Comparison of ENCODE assay signal across 8 cellular contexts in genomic region chr1:32900371-32900955, GRCh38. TPM values are rescaled to one million over a fixed set of nuclear protein-coding genes. Genes with fewer than 3 reads are reported as not detected.
DNase-seq lines count a peak whose midpoint lies in the region; ATAC-seq, FAIRE-seq and TF ChIP-seq lines count a peak whose summit lies in the region.

No MANE protein-coding gene starts in this region.

- no peak for FAIRE-seq in H1 (lab: Jason Lieb, UNC)

- H3K4me3 ChIP-seq in ACC112 (ENCODE audit: low read depth, low read length): peak overlapping the region; percentile 98
- H3K4me3 ChIP-seq in H1 (ENCODE audit: extremely low read depth in 1 of 4, insufficient read depth in 2 of 4, low read depth in 3 of 4, low read length in 4 of 4): peak overlapping the region; percentile 36 to 67 (median 42)

- no peak overlapping the region for H2BK120ac ChIP-seq in H1 (replicated peaks; ENCODE audit: low read depth, low read length)

- DNase-seq in NCI-H69 (lab: John Stamatoyannopoulos, UW): peak; percentile 40
- peak in 1 of 2 experiments; percentile 50 for DNase-seq in H1 (ENCODE audit: low read depth in 1 of 2, low spot score in 2 of 2)
- no peak for DNase-seq in naive B cell
- no peak for DNase-seq in posterior vena cava (ENCODE audit: low spot score)
- DNase-seq in activated CD4-positive, alpha-beta T cell treated with anti-CD3 and anti-CD28 coated beads, Interleukin-2, amount 50 U/mL, for 48 hours: no peak

- no peaks in the 10 kb centered on the region for H3K36me3 ChIP-seq in ACC112 (ENCODE audit: insufficient read depth, low read length)
- H3K36me3 ChIP-seq in H1 (ENCODE audit: control insufficient read depth in 2 of 4, insufficient read depth in 4 of 4, low read length in 3 of 4): no peaks in the 10 kb centered on the region

- H3K9ac ChIP-seq in H1 (replicated peaks in 1 of 4; ENCODE audit: extremely low read depth in 1 of 4, low read depth in 3 of 4, low read length in 3 of 4): no peak overlapping the region

- H3K9me3 ChIP-seq in H1 (ENCODE audit: insufficient read depth in 2 of 2, low read depth in 1 of 2, low read length in 1 of 2): no peaks in the 10 kb centered on the region

- H3K27ac ChIP-seq in ACC112 (ENCODE audit: low read depth, low read length) (no peak overlapping the region), H1 (ENCODE audit: low read depth, low read length) (no peak overlapping the region)

- H2BK12ac ChIP-seq in H1 (ENCODE audit: low read depth, low read length): peak overlapping the region; percentile 68; the same call in 1 of the 2 replicates

- peak overlapping the region; percentile 47 to 86 (median 81) for H3K4me3 Mint-ChIP-seq in naive B cell

- no peak overlapping the region for H3K23ac ChIP-seq in H1 (ENCODE audit: insufficient read length)

- H3K4ac ChIP-seq in H1 (replicated peaks; ENCODE audit: insufficient read length, low read depth, low read length): no peak overlapping the region

- H2BK5ac ChIP-seq in H1 (ENCODE audit: low read depth, low read length): no peak overlapping the region

- no peak for ATAC-seq in naive B cell (ENCODE audit: low read depth in 2 of 2)
- no peak for ATAC-seq in GM21528 (IDR thresholded peaks at IDR 0.05; ENCODE audit: low FRiP score, unreplicated experiment)
- ATAC-seq in HG02610 (IDR thresholded peaks at IDR 0.05; ENCODE audit: unreplicated experiment): no peak

- peaks cover 11% of the 10 kb centered on the region; the same call in 1 of the 2 replicates for H3K23me2 ChIP-seq in H1 (ENCODE audit: low read depth, low read length)

- H3K4me2 ChIP-seq in H1 (ENCODE audit: insufficient read depth in 1 of 2, low read depth in 2 of 2, low read length in 2 of 2): peak overlapping the region; percentile 73 to 83

- H3K79me1 ChIP-seq in H1 (ENCODE audit: low read depth, low read length): no peaks in the 10 kb centered on the region

- peak overlapping the region; percentile 72; the same call in 1 of the 2 replicates for H2BK15ac ChIP-seq in H1 (ENCODE audit: low read length)

- H3K9me3 Mint-ChIP-seq in naive B cell: peaks cover 0 to 3% (median 0%) of the 10 kb centered on the region in 7 donors

- H3K27me3 Mint-ChIP-seq in naive B cell: peaks cover 48 to 84% (median 81%) of the 10 kb centered on the region in 3 donors

- no peak overlapping the region for H2BK20ac ChIP-seq in H1 (ENCODE audit: low read length)

- CTCF ChIA-PET in H1 (lab: Charles Lee; ENCODE audit: partially characterized antibody): interaction anchor here (0.9 to 16.6 kb wide), 7 partner anchors 9 to 188 kb away, joined by 3 to 382 read pairs (median 6); partner anchors contain the start of genes FNDC5 and HPCA

- no peak overlapping the region for H4K5ac ChIP-seq in H1 (ENCODE audit: insufficient read length, low read depth, low read length)

- TF ChIP-seq EP300 in H1 (IDR thresholded peaks at IDR 0.05; ENCODE audit: borderline replicate concordance in 1 of 2, low read depth in 2 of 2, low read length in 2 of 2): no peak

- POLR2A ChIA-PET in H1 (lab: Charles Lee; ENCODE audit: partially characterized antibody): interaction anchor here (0.7 to 1.1 kb wide), 2 partner anchors 181 to 500 kb away, joined by 3 read pairs; partner anchors contain the start of gene AZIN2

- intact Hi-C loops in posterior vena cava (cut with DNase I): no loop called here

- no peaks in the 10 kb centered on the region for H3K4me1 ChIP-seq in ACC112 (ENCODE audit: control insufficient read depth, insufficient read depth, low read length, unreplicated experiment)
- H3K4me1 ChIP-seq in H1 (replicated peaks in 1 of 4; ENCODE audit: control insufficient read depth in 3 of 4, insufficient read depth in 4 of 4, low read length in 3 of 4): peaks cover 0 to 11% (median 8%) of the 10 kb centered on the region in 4 experiments; a peak in 6 of 7 replicates

- 0 out of 2 replicates have a peak overlapping the region, but pooled peaks have one; percentile 22 for H4K8ac ChIP-seq in H1 (ENCODE audit: extremely low read depth, insufficient read depth, low read length)

- H4K20me1 ChIP-seq in H1 (replicated peaks in 1 of 2; ENCODE audit: control insufficient read depth in 1 of 2, insufficient read depth in 2 of 2, low read length in 2 of 2): peaks cover 2 to 4% of the 10 kb centered on the region in 2 experiments

- H3K27me3 ChIP-seq in ACC112 (ENCODE audit: insufficient read depth, low read length): no peaks in the 10 kb centered on the region
- H3K27me3 ChIP-seq in H1 (replicated peaks in 1 of 4; ENCODE audit: control insufficient read depth in 3 of 4, extremely low read depth in 1 of 4, insufficient read depth in 3 of 4, low read length in 3 of 4): peaks cover 14 to 40% (median 34%) of the 10 kb centered on the region in 4 experiments

- H3K4me1 Mint-ChIP-seq in naive B cell: peaks cover 5 to 11% (median 5%) of the 10 kb centered on the region in 3 donors

- H4K91ac ChIP-seq in H1 (replicated peaks; ENCODE audit: insufficient read length, low read length): no peak overlapping the region

- no peak overlapping the region for H3K14ac ChIP-seq in H1 (ENCODE audit: insufficient read length)

- peak overlapping the region; percentile 48; the same call in 1 of the 2 replicates for H3K18ac ChIP-seq in H1 (ENCODE audit: extremely low read depth, low read length)

- no peak for TF ChIP-seq CTCF in H1 (IDR thresholded peaks at IDR 0.05; ENCODE audit: control extremely low read depth in 1 of 3, insufficient read depth in 1 of 3, low read depth in 1 of 3, low read length in 3 of 3)

- no peak for TF ChIP-seq POLR2A in H1 (IDR thresholded peaks at IDR 0.05; ENCODE audit: control extremely low read depth in 1 of 2, low read depth in 2 of 2, low read length in 2 of 2)

- no peak overlapping the region for H3K56ac ChIP-seq in H1 (replicated peaks; ENCODE audit: insufficient read length, low read depth, low read length)

- H3K36me3 Mint-ChIP-seq in naive B cell: no peaks in the 10 kb centered on the region

- no peak for TF ChIP-seq RAD21 in H1 (IDR thresholded peaks at IDR 0.05 in 1 of 2, conservative IDR thresholded peaks at IDR 0.05 in 1 of 2; ENCODE audit: low read depth in 2 of 2, low read length in 2 of 2)

- no peak overlapping the region for H3K27ac Mint-ChIP-seq in naive B cell

- H3K79me2 ChIP-seq in ACC112 (ENCODE audit: control insufficient read depth, insufficient read depth, low read length, unreplicated experiment) (no peaks in the 10 kb centered on the region), H1 (ENCODE audit: control insufficient read depth in 1 of 2, insufficient read depth in 2 of 2, low read length in 2 of 2) (no peaks in the 10 kb centered on the region)

- peak overlapping the region; percentile 78 for H2AFZ ChIP-seq in ACC112 (ENCODE audit: low read length, unreplicated experiment)
- H2AFZ ChIP-seq in H1 (ENCODE audit: low read length): no peak overlapping the region

- peak overlapping the region; percentile 75; the same call in 1 of the 2 replicates for H2AK5ac ChIP-seq in H1 (ENCODE audit: low read depth, low read length)

- 27% methylated on average over 22 of the region's 22 CpGs; no CpG with 5 or more reads in 1 of the 2 experiments for WGBS in H1 (ENCODE audit: extremely low coverage in 1 of 2, insufficient coverage in 1 of 2, insufficient read length in 1 of 2, insufficient replicate concordance in 2 of 2, low coverage in 1 of 2, low lambda C conversion rate in 2 of 2, missing lambda C conversion rate in 1 of 2), 2 experiments

RNA-seq across cellular contexts. Expression of gene TMEM54, which starts 0.7 kb away (rescaled TPM):
- 7.3 and 9.5 TPM in 2 replicates for total RNA-seq in H1 (2021; fragmentation: NEBNext Ultra II Directional; extraction: Animal tissue kit (Norgen Biotek cat#: 25700))
- polyA plus RNA-seq in H1 (2011; rRNA removed) (58.7 and 85.7 TPM in 2 replicates), naive B cell (ENCODE audit: low read depth in 6 of 6) (not detected)
- polyA plus RNA-seq in H1 (2011; cell fraction: cytosol; rRNA removed): 45.9 TPM
- 40.0 TPM for polyA plus RNA-seq in H1 (2011; cell fraction: nucleus; rRNA removed)
- 8.6 to 23.6 TPM (median 17.8 TPM) in 4 replicates for polyA plus RNA-seq in H1 (2012, experiment 1 of 2)
- 19.8 TPM for polyA plus RNA-seq in H1 (2012, experiment 2 of 2)
- 8.6 TPM for polyA plus RNA-seq in H1 (2013, experiment 1 of 2)
- 9.0 TPM for polyA plus RNA-seq in H1 (2013, experiment 2 of 2)
- polyA minus RNA-seq in H1 (2011; rRNA and poly(A)+ RNA removed): 9.8 TPM in 2 replicates
- polyA minus RNA-seq in H1 (2011; cell fraction: cytosol; rRNA and poly(A)+ RNA removed): 10.6 TPM
- polyA minus RNA-seq in H1 (2011; cell fraction: nucleus; rRNA and poly(A)+ RNA removed): 6.2 TPM
- 10 to 100 TPM; 33.5 to 36.0 TPM for total RNA-seq in posterior vena cava

RNA-seq across cellular contexts. Expression of gene HPCA, which starts 14.2 kb away (rescaled TPM):
- total RNA-seq in H1 (2021; fragmentation: NEBNext Ultra II Directional; extraction: Animal tissue kit (Norgen Biotek cat#: 25700)): 0.84 and 1.4 TPM in 2 replicates
- polyA plus RNA-seq in H1 (2011; rRNA removed) (0.70 and 0.78 TPM in 2 replicates), naive B cell (ENCODE audit: low read depth in 6 of 6) (not detected)
- polyA plus RNA-seq in H1 (2011; cell fraction: cytosol; rRNA removed): 0.70 TPM
- polyA plus RNA-seq in H1 (2011; cell fraction: nucleus; rRNA removed): 4.6 TPM
- 1.2 to 2.0 TPM (median 1.4 TPM) in 4 replicates for polyA plus RNA-seq in H1 (2012, experiment 1 of 2)
- polyA plus RNA-seq in H1 (2012, experiment 2 of 2): 3.1 TPM
- polyA plus RNA-seq in H1 (2013, experiment 1 of 2): 2.2 TPM
- 2.9 TPM for polyA plus RNA-seq in H1 (2013, experiment 2 of 2)
- 0.49 and 0.60 TPM in 2 replicates for polyA minus RNA-seq in H1 (2011; rRNA and poly(A)+ RNA removed)
- not detected for polyA minus RNA-seq in H1 (2011; cell fraction: cytosol; rRNA and poly(A)+ RNA removed)
- 3.9 TPM for polyA minus RNA-seq in H1 (2011; cell fraction: nucleus; rRNA and poly(A)+ RNA removed)
- total RNA-seq in posterior vena cava: under 1 TPM in 1 of 2 donors, not detected in 1; 0.19 TPM

RNA-seq across cellular contexts. Expression of gene FNDC5, which starts 29.8 kb away (rescaled TPM):
- 0.94 and 2.0 TPM in 2 replicates for total RNA-seq in H1 (2021; fragmentation: NEBNext Ultra II Directional; extraction: Animal tissue kit (Norgen Biotek cat#: 25700))
- polyA plus RNA-seq in H1 (2011; rRNA removed) (1.8 and 3.2 TPM in 2 replicates), naive B cell (ENCODE audit: low read depth in 6 of 6) (under 1 TPM in 1 of 6 donors, not detected in 5; 0.20 TPM)
- 3.3 TPM for polyA plus RNA-seq in H1 (2011; cell fraction: cytosol; rRNA removed)
- 6.4 TPM for polyA plus RNA-seq in H1 (2011; cell fraction: nucleus; rRNA removed)
- polyA plus RNA-seq in H1 (2012, experiment 1 of 2): 2.3 to 4.0 TPM (median 3.0 TPM) in 4 replicates
- polyA plus RNA-seq in H1 (2012, experiment 2 of 2): 1.0 TPM
- 3.2 TPM for polyA plus RNA-seq in H1 (2013, experiment 1 of 2)
- 2.1 TPM for polyA plus RNA-seq in H1 (2013, experiment 2 of 2)
- polyA minus RNA-seq in H1 (2011; rRNA and poly(A)+ RNA removed): 1.9 and 2.2 TPM in 2 replicates
- polyA minus RNA-seq in H1 (2011; cell fraction: cytosol; rRNA and poly(A)+ RNA removed): not detected
- 1.3 TPM for polyA minus RNA-seq in H1 (2011; cell fraction: nucleus; rRNA and poly(A)+ RNA removed)
- total RNA-seq in posterior vena cava: 1 to 10 TPM; 2.4 to 5.0 TPM
